Comparison of ENCODE assay signal across 21 cellular contexts in genomic region chr3:122403489-122403888, GRCh38. TPM values are rescaled to one million over a fixed set of nuclear protein-coding genes. Genes with fewer than 3 reads are reported as not detected.
DNase-seq lines count a peak whose midpoint lies in the region; FAIRE-seq and TF ChIP-seq lines count a peak whose summit lies in the region.
"Had no signal": no experiment of that assay in that cellular context is flagged by ENCODE, and none has a peak within 500 bp of the region (broad histone marks: within the 10 kb centered on the region; RNA-seq: fewer than 3 reads in every experiment).

No MANE protein-coding gene starts in this region.

- peak overlapping the region; percentile 4 for H3K4me2 ChIP-seq in smooth muscle cell
- H3K4me2 ChIP-seq: BLaER1 had no signal

- no peaks in the 10 kb centered on the region for H3K4me1 ChIP-seq in smooth muscle cell (ENCODE audit: low read depth)
- H3K4me1 ChIP-seq: BLaER1, Peyer's patch, transverse colon had no signal

- peak; percentile 7 for DNase-seq in NOMO-1 treated with DMSO at 0.1 percent for 48 hours (lab: John Stamatoyannopoulos, UW; ENCODE audit: unreplicated experiment)
- DNase-seq in NOMO-1 treated with dmso at 0.1 percent for 144 hours (lab: John Stamatoyannopoulos, UW; ENCODE audit: unreplicated experiment): no peak
- DNase-seq in SK-MEL-5 (ENCODE audit: low read depth, low spot score): peak; percentile 40
- DNase-seq in fibroblast of pulmonary artery (ENCODE audit: low read depth): peak; percentile 24
- DNase-seq in smooth muscle cell (lab: John Stamatoyannopoulos, UW; ENCODE audit: unreplicated experiment): no peak
- no peak for DNase-seq in SK-N-DZ (ENCODE audit: low spot score)
- no peak for DNase-seq in H4 (ENCODE audit: low spot score)
- no peak for DNase-seq in D721Med (ENCODE audit: insufficient read length, low spot score)
- DNase-seq: activated CD4-positive, CD25-positive, alpha-beta regulatory T cell treated with anti-CD3 and anti-CD28 coated beads, Interleukin-2, amount 50 U/mL, for 72 hours; activated CD8-positive, alpha-beta memory T cell treated with anti-CD3 and anti-CD28 coated beads for 24 hours; central memory CD4-positive, alpha-beta T cell; GDM1; glutamatergic neuron; HCEC 1CT; MM.1S; NCI-H187 treated with DMSO at 0.1 percent for 48 hours; NCI-H226; Peyer's patch; transverse colon had no signal

- FAIRE-seq in D721Med (lab: Jason Lieb, UNC): no peak

- peaks cover 26% of the 10 kb centered on the region for H4K20me1 ChIP-seq in smooth muscle cell (ENCODE audit: low read depth)

- H3K4me3 ChIP-seq in fibroblast of pulmonary artery (replicated peaks; ENCODE audit: low read depth, low read length): no peak overlapping the region
- no peak overlapping the region for H3K4me3 ChIP-seq in smooth muscle cell
- H3K4me3 ChIP-seq: BLaER1, Peyer's patch, transverse colon had no signal

- peaks cover 12% of the 10 kb centered on the region for H3K36me3 ChIP-seq in smooth muscle cell (ENCODE audit: low read depth)

- whole genome bisulfite sequencing in smooth muscle cell (ENCODE audit: low lambda C conversion rate): 60% methylated on average over 6 of the region's 6 CpGs

- no peaks in the 10 kb centered on the region for H3F3A ChIP-seq in smooth muscle cell (ENCODE audit: low read depth)

- TF ChIP-seq CTCF in fibroblast of pulmonary artery (IDR thresholded peaks at IDR 0.05; ENCODE audit: low read length, missing control alignments) (no peak), smooth muscle cell (IDR thresholded peaks at IDR 0.05; ENCODE audit: borderline replicate concordance, insufficient read depth, poor library complexity, severe bottlenecking) (no peak), D721Med (IDR thresholded peaks at IDR 0.05; ENCODE audit: insufficient read depth, missing control alignments) (no peak)

- peaks cover 5% of the 10 kb centered on the region for H3K79me2 ChIP-seq in smooth muscle cell (ENCODE audit: low read depth)

- H3K9ac ChIP-seq in smooth muscle cell (ENCODE audit: low read depth): no peak overlapping the region
- H3K9ac ChIP-seq: BLaER1 had no signal

- H3K9me3 ChIP-seq in smooth muscle cell (replicated peaks; ENCODE audit: low read depth): no peaks in the 10 kb centered on the region
- H3K9me3 ChIP-seq: BLaER1, Peyer's patch, transverse colon had no signal

- H3K27me3 ChIP-seq in smooth muscle cell (ENCODE audit: low read depth): no peaks in the 10 kb centered on the region
- H3K27me3 ChIP-seq: BLaER1, Peyer's patch, transverse colon had no signal

- H2AFZ ChIP-seq in smooth muscle cell (ENCODE audit: low read depth): no peak overlapping the region

- in situ Hi-C loops in SK-MEL-5 (cut with HindIII; ENCODE audit: low pct_unique_long_range_greater_than_20kb, low sequenced_read_pairs): no loop called here

- peak overlapping the region; percentile 83 for H3K27ac ChIP-seq in smooth muscle cell (ENCODE audit: low read depth)
- H3K27ac ChIP-seq: 22Rv1, BLaER1, Peyer's patch, transverse colon had no signal

RNA-seq across cellular contexts. Expression of gene WDR5B, which starts 12.4 kb away (rescaled TPM):
- 7.7 and 7.8 TPM in 2 replicates for total RNA-seq in SK-MEL-5 (2014; rRNA removed; shearing (Covaris generic))
- polyA plus RNA-seq in SK-MEL-5 (2015; cell fraction: cytosol; rRNA removed): 4.9 and 5.2 TPM in 2 replicates
- polyA plus RNA-seq in SK-MEL-5 (2015; cell fraction: nucleus; rRNA removed): 28.0 and 34.3 TPM in 2 replicates
- total RNA-seq in smooth muscle cell: 5.2 and 8.1 TPM in 2 replicates
- polyA plus RNA-seq in smooth muscle cell: 1.6 and 1.8 TPM in 2 replicates
- polyA plus RNA-seq in SK-N-DZ (2014; cell fraction: cytosol; rRNA removed): 13.8 and 13.9 TPM in 2 replicates
- polyA plus RNA-seq in SK-N-DZ (2014; cell fraction: nucleus; rRNA removed): 9.4 and 10.6 TPM in 2 replicates
- 7.9 and 10.9 TPM in 2 replicates for total RNA-seq in H4 (2014; rRNA removed; shearing (Covaris generic))

RNA-seq across cellular contexts. Expression of gene FAM162A, which starts 19.5 kb away (rescaled TPM):
- total RNA-seq in SK-MEL-5 (2014; rRNA removed; shearing (Covaris generic)): 80.0 and 92.9 TPM in 2 replicates
- 17.2 and 29.5 TPM in 2 replicates for polyA plus RNA-seq in SK-MEL-5 (2015; cell fraction: cytosol; rRNA removed)
- 11.9 and 14.6 TPM in 2 replicates for polyA plus RNA-seq in SK-MEL-5 (2015; cell fraction: nucleus; rRNA removed)
- total RNA-seq in smooth muscle cell: 108 and 117 TPM in 2 replicates
- polyA plus RNA-seq in smooth muscle cell: 209 and 219 TPM in 2 replicates
- 32.6 and 37.8 TPM in 2 replicates for polyA plus RNA-seq in SK-N-DZ (2014; cell fraction: cytosol; rRNA removed)
- polyA plus RNA-seq in SK-N-DZ (2014; cell fraction: nucleus; rRNA removed): 21.8 and 32.7 TPM in 2 replicates
- 25.7 and 34.3 TPM in 2 replicates for total RNA-seq in H4 (2014; rRNA removed; shearing (Covaris generic))

RNA-seq across cellular contexts. Expression of gene MIX23, which starts 20.5 kb away (rescaled TPM):
- total RNA-seq in SK-MEL-5 (2014; rRNA removed; shearing (Covaris generic)): 72.7 and 97.1 TPM in 2 replicates
- polyA plus RNA-seq in SK-MEL-5 (2015; cell fraction: cytosol; rRNA removed): 23.7 and 43.2 TPM in 2 replicates
- polyA plus RNA-seq in SK-MEL-5 (2015; cell fraction: nucleus; rRNA removed): 65.9 and 85.6 TPM in 2 replicates
- total RNA-seq in smooth muscle cell: 48.8 and 62.2 TPM in 2 replicates
- 43.4 and 54.8 TPM in 2 replicates for polyA plus RNA-seq in smooth muscle cell
- polyA plus RNA-seq in SK-N-DZ (2014; cell fraction: cytosol; rRNA removed): 44.9 and 60.6 TPM in 2 replicates
- polyA plus RNA-seq in SK-N-DZ (2014; cell fraction: nucleus; rRNA removed): 43.4 and 62.2 TPM in 2 replicates
- 52.8 and 67.7 TPM in 2 replicates for total RNA-seq in H4 (2014; rRNA removed; shearing (Covaris generic))

Comparison
In these comparisons a context has a peak if more than half of its experiments do, and no peak if none do; other contexts are left out.
1. DNase-seq: peak in NOMO-1 treated with DMSO at 0.1 percent for 48 hours (single experiment), SK-MEL-5 (single experiment) and fibroblast of pulmonary artery (single experiment); none in NOMO-1 treated with dmso at 0.1 percent for 144 hours (single experiment), smooth muscle cell (single experiment), SK-N-DZ (single experiment), H4 (single experiment) and D721Med (single experiment).